Comparison of ENCODE assay signal across 9 cellular contexts in genomic region chrX:107711521-107712041, GRCh38.
DNase-seq lines count a peak whose midpoint lies in the region; ATAC-seq, FAIRE-seq and TF ChIP-seq lines count a peak whose summit lies in the region.
"Had no signal": no experiment of that assay in that cellular context is flagged by ENCODE, and none has a peak within 500 bp of the region (broad histone marks: within the 10 kb centered on the region; RNA-seq: fewer than 3 reads in every experiment).

No MANE protein-coding gene starts in this region.

- POLR2A ChIA-PET in activated naive CD8-positive, alpha-beta T cell treated with anti-CD3 and anti-CD28 coated beads, Interleukin-2, amount 10 ng/mL, durations not matched to agents 7 days and 5 days (lab: Charles Lee): interaction anchor here (0.9 to 11.2 kb wide), 6 partner anchors 11 to 83 kb away, joined by 3 to 317 read pairs (median 4); partner anchors contain the start of gene PRPS1
- POLR2A ChIA-PET in HepG2 (lab: Yijun Ruan, JAX): no interaction called here

- H3K27ac ChIP-seq in MM.1S (ENCODE audit: low read length) (peak overlapping the region; percentile 96), HepG2 (ENCODE audit: extremely low read length, insufficient read depth, low read length) (no peak overlapping the region), stomach (peak overlapping the region; percentile 80 to 97 (median 96))

- CTCF ChIA-PET in HepG2 (lab: Yijun Ruan, JAX; ENCODE audit: low intra/inter-chr PET ratio, low total read pairs): no interaction called here

- H3K27me3 Mint-ChIP-seq in activated naive CD8-positive, alpha-beta T cell treated with anti-CD3 and anti-CD28 coated beads, Interleukin-2, amount 10 ng/mL, durations not matched to agents 7 days and 5 days: no peaks in the 10 kb centered on the region

- TF ChIP-seq EP300 in HepG2 (IDR thresholded peaks at IDR 0.05; ENCODE audit: low read depth in 2 of 2, low read length in 2 of 2) (no peak), HepG2 (CRISPR knock-in tag; IDR thresholded peaks at IDR 0.05; ENCODE audit: borderline replicate concordance) (no peak), stomach (IDR thresholded peaks at IDR 0.05) (no peak)

- H3K9me3 ChIP-seq in MM.1S (replicated peaks; ENCODE audit: insufficient read depth, low read length): no peaks in the 10 kb centered on the region
- no peaks in the 10 kb centered on the region for H3K9me3 ChIP-seq in HepG2 (ENCODE audit: low read length)
- no peaks in the 10 kb centered on the region for H3K9me3 ChIP-seq in stomach

- H4K20me1 ChIP-seq in MM.1S (ENCODE audit: insufficient read depth, low read length): no peaks in the 10 kb centered on the region
- H4K20me1 ChIP-seq in HepG2 (ENCODE audit: insufficient read depth, low read length): no peaks in the 10 kb centered on the region

- H3K27me3 ChIP-seq in MM.1S (replicated peaks; ENCODE audit: insufficient read depth, low read length): no peaks in the 10 kb centered on the region
- H3K27me3 ChIP-seq in HepG2 (ENCODE audit: control insufficient read depth in 1 of 2, insufficient read depth in 2 of 2, low read length in 2 of 2): no peaks in the 10 kb centered on the region; a peak in 1 of 5 replicates
- H3K27me3 ChIP-seq in stomach: peaks cover 0 to 7% (median 0%) of the 10 kb centered on the region in 3 donors

- DNase-seq in MM.1S (no peak), HepG2 (ENCODE audit: low spot score) (no peak), stomach (no peak), DMS153 (lab: John Stamatoyannopoulos, UW) (no peak), head of caudate nucleus (no peak)
- DNase-seq in activated naive CD8-positive, alpha-beta T cell treated with anti-CD3 and anti-CD28 coated beads, Interleukin-2, amount 10 ng/mL, durations not matched to agents 7 days and 5 days: no peak
- DNase-seq: activated CD8-positive, alpha-beta memory T cell treated with anti-CD3 and anti-CD28 coated beads, Interleukin-2, amount 50 U/mL, for 4 hours; NCI-H526 had no signal

- peaks cover 24% of the 10 kb centered on the region for H3K4me1 Mint-ChIP-seq in activated naive CD8-positive, alpha-beta T cell treated with anti-CD3 and anti-CD28 coated beads, Interleukin-2, amount 10 ng/mL, durations not matched to agents 7 days and 5 days

- peaks cover 19% of the 10 kb centered on the region for H3K4me1 ChIP-seq in MM.1S (ENCODE audit: low read length)
- H3K4me1 ChIP-seq in HepG2 (ENCODE audit: insufficient read depth, low read length): peaks cover 12% of the 10 kb centered on the region
- H3K4me1 ChIP-seq in stomach: peaks cover 4 to 33% (median 17%) of the 10 kb centered on the region in 4 donors

- no peak for ATAC-seq in activated naive CD8-positive, alpha-beta T cell treated with anti-CD3 and anti-CD28 coated beads, Interleukin-2, amount 10 ng/mL, durations not matched to agents 7 days and 5 days (ENCODE audit: low read depth)
- ATAC-seq in HepG2: no peak
- ATAC-seq in GM21717 (IDR thresholded peaks at IDR 0.05; ENCODE audit: unreplicated experiment): no peak

- no peak for TF ChIP-seq CTCF in MM.1S (IDR thresholded peaks at IDR 0.05; ENCODE audit: low read length)
- TF ChIP-seq CTCF in HepG2 (CRISPR knock-in tag; IDR thresholded peaks at IDR 0.05): no peak
- no peak for TF ChIP-seq CTCF in stomach (IDR thresholded peaks at IDR 0.05)

- H2AFZ ChIP-seq in MM.1S (ENCODE audit: low read length): no peak overlapping the region
- no peak overlapping the region for H2AFZ ChIP-seq in HepG2 (ENCODE audit: low read length)

- WGBS in HepG2 (ENCODE audit: low lambda C conversion rate): 20% methylated on average over 2 of the region's 4 CpGs
- 60 to 68% (median 64%) methylated on average over 4 of the region's 4 CpGs for WGBS in stomach, 5 donors

- peaks cover 11% of the 10 kb centered on the region for H3K79me2 ChIP-seq in MM.1S (ENCODE audit: low read length)
- no peaks in the 10 kb centered on the region for H3K79me2 ChIP-seq in HepG2 (ENCODE audit: insufficient read depth, low read length)

- in situ Hi-C loops in HepG2 (cut with HindIII; ENCODE audit: extremely low pct_ligation_motif_present, low pct_unique_long_range_greater_than_20kb): no loop called here

- no peak for FAIRE-seq in HepG2 (lab: Jason Lieb, UNC)

- H3K36me3 Mint-ChIP-seq in activated naive CD8-positive, alpha-beta T cell treated with anti-CD3 and anti-CD28 coated beads, Interleukin-2, amount 10 ng/mL, durations not matched to agents 7 days and 5 days: peaks cover 7% of the 10 kb centered on the region

- intact Hi-C loops in HepG2 (cut with micrococcal nuclease; ENCODE audit: unreplicated experiment) (no loop called here), stomach (cut with DNase I; ENCODE audit: low total_unique reads) (no loop called here), head of caudate nucleus (cut with DNase I) (loop anchor here (5.0 kb wide), 1 partner anchor 39 kb away; no protein-coding TSS in a partner anchor)

- H3K4me2 ChIP-seq in MM.1S (ENCODE audit: low read depth, low read length): peak overlapping the region; percentile 81
- no peak overlapping the region for H3K4me2 ChIP-seq in HepG2 (ENCODE audit: low read depth, low read length)

- no peak for TF ChIP-seq RAD21 in HepG2 (CRISPR knock-in tag; IDR thresholded peaks at IDR 0.05)

- H3K36me3 ChIP-seq in MM.1S (replicated peaks; ENCODE audit: insufficient read depth, low read length): 0 out of 2 replicates have a peak, but pooled peaks cover 4% of the 10 kb centered on the region
- no peaks in the 10 kb centered on the region for H3K36me3 ChIP-seq in HepG2 (replicated peaks in 1 of 2; ENCODE audit: control insufficient read depth in 1 of 2, insufficient read depth in 2 of 2, low read length in 2 of 2)
- H3K36me3 ChIP-seq in stomach: peaks cover 20 to 30% (median 26%) of the 10 kb centered on the region in 4 donors

- TF ChIP-seq POLR2A in HepG2 (IDR thresholded peaks at IDR 0.05; ENCODE audit: insufficient read depth in 1 of 2, low read depth in 2 of 2, low read length in 2 of 2) (no peak), stomach (IDR thresholded peaks at IDR 0.05) (no peak)

- H3K27ac Mint-ChIP-seq in activated naive CD8-positive, alpha-beta T cell treated with anti-CD3 and anti-CD28 coated beads, Interleukin-2, amount 10 ng/mL, durations not matched to agents 7 days and 5 days: peak overlapping the region; percentile 94

- H3K4me3 ChIP-seq in MM.1S (ENCODE audit: low read length): no peak overlapping the region; the same call in 1 of the 2 replicates
- no peak overlapping the region for H3K4me3 ChIP-seq in HepG2 (replicated peaks in 1 of 3; ENCODE audit: insufficient read depth in 1 of 3, low read depth in 2 of 3, low read length in 3 of 3)
- peak overlapping the region in 1 of 4 donors; percentile 4 for H3K4me3 ChIP-seq in stomach

- H3K9ac ChIP-seq in MM.1S (ENCODE audit: low read length): peak overlapping the region; percentile 77
- H3K9ac ChIP-seq in HepG2 (ENCODE audit: insufficient read depth, low read depth, low read length): 0 out of 2 replicates have a peak overlapping the region, but pooled peaks have one; percentile 22

- peak overlapping the region; percentile 73 for H3K4me3 Mint-ChIP-seq in activated naive CD8-positive, alpha-beta T cell treated with anti-CD3 and anti-CD28 coated beads, Interleukin-2, amount 10 ng/mL, durations not matched to agents 7 days and 5 days

- BruUV-seq in HepG2 (replicated peaks; lab: Mats Ljungman, UMichigan): no TSS peak

- no peaks in the 10 kb centered on the region for H3K9me2 ChIP-seq in MM.1S (replicated peaks; ENCODE audit: insufficient read depth, low read length)

- no peaks in the 10 kb centered on the region for H3K9me3 Mint-ChIP-seq in activated naive CD8-positive, alpha-beta T cell treated with anti-CD3 and anti-CD28 coated beads, Interleukin-2, amount 10 ng/mL, durations not matched to agents 7 days and 5 days

- H3F3A ChIP-seq in MM.1S (ENCODE audit: insufficient read depth, low read length): peaks cover 9% of the 10 kb centered on the region

TF ChIP-seq in HepG2, 621 proteins besides CTCF, POLR2A, EP300 and RAD21 (continues in another document):
- TF ChIP-seq SPEN (CRISPR knock-in tag; IDR thresholded peaks at IDR 0.05; ENCODE audit: low read depth) (no peak), TFDP1 (CRISPR knock-in tag; IDR thresholded peaks at IDR 0.05; ENCODE audit: borderline replicate concordance) (no peak), ZNF710 (CRISPR knock-in tag; IDR thresholded peaks at IDR 0.05; ENCODE audit: borderline replicate concordance) (no peak), ZNF597 (CRISPR knock-in tag; IDR thresholded peaks at IDR 0.05) (no peak), ZNF563 (CRISPR knock-in tag; IDR thresholded peaks at IDR 0.05) (no peak), POLR2G (IDR thresholded peaks at IDR 0.05; ENCODE audit: low read depth, low read length) (no peak), TARDBP (CRISPR knock-in tag; IDR thresholded peaks at IDR 0.05) (no peak)
